29 cellular contexts compared by ENCODE assay signal in the genomic region with DNA sequence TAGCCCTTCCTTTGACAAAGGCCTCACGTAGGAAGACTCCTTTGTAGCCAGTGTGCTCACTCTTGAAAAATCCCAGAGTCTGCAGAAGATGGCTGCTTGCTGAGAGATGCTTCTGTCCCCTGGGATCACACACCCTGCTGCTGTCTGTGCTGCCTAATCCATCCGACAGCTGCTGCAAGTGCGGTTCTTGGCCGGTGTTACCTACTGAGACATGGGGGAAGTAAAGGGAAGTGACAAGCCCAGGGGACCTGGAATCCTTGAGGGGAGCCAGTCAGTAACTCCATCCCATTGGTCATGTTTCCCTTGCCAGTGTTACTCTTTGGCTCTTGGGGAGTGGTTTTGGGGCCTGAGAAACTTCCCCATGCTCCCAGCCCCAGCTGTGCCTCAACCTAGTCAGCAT. TPM values are rescaled to one million over a fixed set of nuclear protein-coding genes. Genes with fewer than 3 reads are reported as not detected.
"Had no signal": no experiment of that assay in that cellular context is flagged by ENCODE, and none has a peak within 500 bp of the region (broad histone marks: within the 10 kb centered on the region; RNA-seq: fewer than 3 reads in every experiment).

No MANE protein-coding gene starts in this region.

- H3K4me1 Mint-ChIP-seq: activated CD4-positive, alpha-beta T cell treated with anti-CD3 and anti-CD28 coated beads for 36 hours; nephron had no signal

- H3K27ac Mint-ChIP-seq: activated B cell treated with CpG ODN at 0.5 μM for 24 hours; activated CD4-positive, alpha-beta T cell treated with anti-CD3 and anti-CD28 coated beads for 36 hours; activated T-cell treated with anti-CD3 and anti-CD28 coated beads, Interleukin-2, amount 50 U/mL, for 24 hours; activated T-helper 17 cell treated with anti-CD3 and anti-CD28 coated beads, Interleukin-2, amount 50 U/mL, for 72 hours; dendritic cell treated with granulocyte-macrophage colony-stimulating factor and Interleukin-4, amounts not matched to agents 40 ng/mL and 50 ng/mL, for 4 days; nephron; stimulated activated naive CD8-positive, alpha-beta T cell treated with anti-CD3 and anti-CD28 coated beads, Interleukin-15, Interleukin-2, amounts not matched to agents 100 ng/mL and 50 ng/mL, for 24 hours had no signal

- H3K4me3 Mint-ChIP-seq: activated B cell treated with CpG ODN at 0.5 μM for 24 hours; activated CD4-positive, alpha-beta T cell treated with anti-CD3 and anti-CD28 coated beads for 36 hours; activated T-cell treated with anti-CD3 and anti-CD28 coated beads, Interleukin-2, amount 50 U/mL, for 24 hours; activated T-helper 17 cell treated with anti-CD3 and anti-CD28 coated beads, Interleukin-2, amount 50 U/mL, for 72 hours; dendritic cell treated with granulocyte-macrophage colony-stimulating factor and Interleukin-4, amounts not matched to agents 40 ng/mL and 50 ng/mL, for 4 days; nephron; stimulated activated naive CD8-positive, alpha-beta T cell treated with anti-CD3 and anti-CD28 coated beads, Interleukin-15, Interleukin-2, amounts not matched to agents 100 ng/mL and 50 ng/mL, for 24 hours had no signal

- ATAC-seq: activated CD4-positive, alpha-beta T cell treated with anti-CD3 and anti-CD28 coated beads for 36 hours; activated naive CD4-positive, alpha-beta T cell treated with anti-CD3 and anti-CD28 coated beads, Interleukin-2, amount 50 U/mL, for 72 hours; activated T-helper 17 cell treated with anti-CD3 and anti-CD28 coated beads, Interleukin-2, amount 50 U/mL, for 72 hours; foreskin keratinocyte; left lung; upper lobe of right lung had no signal

- H3K4me2 ChIP-seq: hepatocyte had no signal

- H3K27ac ChIP-seq: ascending aorta, brain microvascular endothelial cell, foreskin keratinocyte, hepatocyte, left lung, thyroid gland, upper lobe of right lung had no signal

- DNase-seq: activated B cell treated with CpG ODN at 0.5 μM for 24 hours; activated CD4-positive, alpha-beta T cell treated with anti-CD3 and anti-CD28 coated beads for 36 hours; activated CD4-positive, alpha-beta T cell treated with anti-CD3 and anti-CD28 coated beads, Interleukin-2, amount 50 U/mL, for 4 hours; activated CD8-positive, alpha-beta memory T cell treated with anti-CD3 and anti-CD28 coated beads for 24 hours; activated CD8-positive, alpha-beta memory T cell treated with anti-CD3 and anti-CD28 coated beads, Interleukin-2, amount 50 U/mL, for 4 hours; activated T-cell treated with anti-CD3 and anti-CD28 coated beads, Interleukin-2, amount 50 U/mL, for 24 hours; brain microvascular endothelial cell; caudate nucleus; effector CD8-positive, alpha-beta T cell; erythroblast; foreskin keratinocyte; kidney glomerular epithelial cell; left lung; midbrain; occipital lobe; stimulated activated CD4-positive, alpha-beta T cell treated with anti-CD3 and anti-CD28 coated beads, Interleukin-4, amount 100 ng/mL, for 24 hours; substantia nigra; T-helper 9 cell; thyroid gland; upper lobe of right lung had no signal

- H3K27me3 ChIP-seq: ascending aorta, brain microvascular endothelial cell, foreskin keratinocyte, hepatocyte, left lung, thyroid gland, upper lobe of right lung had no signal

- H3K9me3 ChIP-seq: ascending aorta, left lung, thyroid gland, upper lobe of right lung had no signal

- H3K27me3 Mint-ChIP-seq: activated B cell treated with CpG ODN at 0.5 μM for 24 hours; activated CD4-positive, alpha-beta T cell treated with anti-CD3 and anti-CD28 coated beads for 36 hours; activated T-cell treated with anti-CD3 and anti-CD28 coated beads, Interleukin-2, amount 50 U/mL, for 24 hours; activated T-helper 17 cell treated with anti-CD3 and anti-CD28 coated beads, Interleukin-2, amount 50 U/mL, for 72 hours; stimulated activated naive CD8-positive, alpha-beta T cell treated with anti-CD3 and anti-CD28 coated beads, Interleukin-15, Interleukin-2, amounts not matched to agents 100 ng/mL and 50 ng/mL, for 24 hours had no signal

- H2AFZ ChIP-seq: hepatocyte had no signal

- H3K4me1 ChIP-seq: ascending aorta, foreskin keratinocyte, left lung, thyroid gland, upper lobe of right lung had no signal

- H3K9me3 Mint-ChIP-seq: activated B cell treated with CpG ODN at 0.5 μM for 24 hours; activated naive CD4-positive, alpha-beta T cell treated with anti-CD3 and anti-CD28 coated beads, Interleukin-2, amount 50 U/mL, for 72 hours; activated T-cell treated with anti-CD3 and anti-CD28 coated beads, Interleukin-2, amount 50 U/mL, for 24 hours; activated T-helper 17 cell treated with anti-CD3 and anti-CD28 coated beads, Interleukin-2, amount 50 U/mL, for 72 hours; dendritic cell treated with granulocyte-macrophage colony-stimulating factor and Interleukin-4, amounts not matched to agents 40 ng/mL and 50 ng/mL, for 4 days; nephron; stimulated activated naive CD8-positive, alpha-beta T cell treated with anti-CD3 and anti-CD28 coated beads, Interleukin-15, Interleukin-2, amounts not matched to agents 100 ng/mL and 50 ng/mL, for 24 hours had no signal

- H3K4me3 ChIP-seq: ascending aorta, hepatocyte, left lung, thyroid gland, upper lobe of right lung had no signal

RNA-seq across cellular contexts. Expression of a gene that starts 8.3 kb away (rescaled TPM):
- total RNA-seq: ascending aorta, foreskin keratinocyte, hepatocyte, lung microvascular endothelial cell, renal cortical epithelial cell, thyroid gland had no signal
- polyA plus RNA-seq: foreskin keratinocyte, hepatocyte had no signal
